Comparison of ENCODE assay signal across 25 cellular contexts in genomic region chr12:105239304-105239703, GRCh38.
"Had no signal": no experiment of that assay in that cellular context is flagged by ENCODE, and none has a peak within 500 bp of the region (broad histone marks: within the 10 kb centered on the region; RNA-seq: fewer than 3 reads in every experiment).

No MANE protein-coding gene starts in this region.

- H3K4me3 ChIP-seq: coronary artery, esophagus muscularis mucosa, gastroesophageal sphincter, lower lobe of right lung, prostate gland, tibial artery had no signal

- H3K4me1 ChIP-seq: prostate gland had no signal

- ATAC-seq: activated CD4-positive, CD25-positive, alpha-beta regulatory T cell treated with anti-CD3 and anti-CD28 coated beads, Interleukin-2, amount 50 U/mL, for 24 hours; activated CD8-positive, alpha-beta memory T cell treated with anti-CD3 and anti-CD28 coated beads, Interleukin-2, amount 10 ng/mL, durations not matched to agents 7 days and 5 days; activated CD8-positive, alpha-beta T cell treated with anti-CD3 and anti-CD28 coated beads for 36 hours; gastroesophageal sphincter; lower lobe of right lung; natural killer cell; T-helper 17 cell had no signal

- H3K27ac Mint-ChIP-seq: activated CD4-positive, alpha-beta T cell treated with anti-CD3 and anti-CD28 coated beads, Interleukin-2, amount 10 ng/mL, durations not matched to agents 24 days and 14 days; activated CD8-positive, alpha-beta memory T cell treated with anti-CD3 and anti-CD28 coated beads, Interleukin-2, amount 10 ng/mL, durations not matched to agents 7 days and 5 days; activated CD8-positive, alpha-beta T cell treated with anti-CD3 and anti-CD28 coated beads for 36 hours; activated naive CD4-positive, alpha-beta T cell treated with anti-CD3 and anti-CD28 coated beads, Interleukin-2, amount 10 ng/mL, durations not matched to agents 7 days and 5 days; natural killer cell; stimulated activated naive CD8-positive, alpha-beta T cell treated with anti-CD3 and anti-CD28 coated beads, Interleukin-15, Interleukin-2, amounts not matched to agents 100 ng/mL and 50 ng/mL, for 24 hours; T-helper 17 cell had no signal

- H3K27ac ChIP-seq: coronary artery, esophagus muscularis mucosa, gastroesophageal sphincter, lower lobe of right lung, prostate gland, tibial artery, VCaP had no signal

- FAIRE-seq: bronchial epithelial cell, keratinocyte had no signal

- H3K27me3 ChIP-seq: esophagus muscularis mucosa, gastroesophageal sphincter, tibial artery had no signal

- H3K36me3 Mint-ChIP-seq: activated naive CD4-positive, alpha-beta T cell treated with anti-CD3 and anti-CD28 coated beads, Interleukin-2, amount 10 ng/mL, durations not matched to agents 7 days and 5 days; natural killer cell had no signal

- H3K9me3 Mint-ChIP-seq: activated CD8-positive, alpha-beta T cell treated with anti-CD3 and anti-CD28 coated beads for 36 hours; activated naive CD4-positive, alpha-beta T cell treated with anti-CD3 and anti-CD28 coated beads, Interleukin-2, amount 10 ng/mL, durations not matched to agents 7 days and 5 days; natural killer cell; stimulated activated naive CD8-positive, alpha-beta T cell treated with anti-CD3 and anti-CD28 coated beads, Interleukin-15, Interleukin-2, amounts not matched to agents 100 ng/mL and 50 ng/mL, for 24 hours had no signal

- H3K27me3 Mint-ChIP-seq: stimulated activated naive CD8-positive, alpha-beta T cell treated with anti-CD3 and anti-CD28 coated beads, Interleukin-15, Interleukin-2, amounts not matched to agents 100 ng/mL and 50 ng/mL, for 24 hours had no signal

- H3K9me3 ChIP-seq: esophagus muscularis mucosa, gastroesophageal sphincter, lower lobe of right lung, prostate gland, tibial artery had no signal

- H3K36me3 ChIP-seq: esophagus muscularis mucosa, gastroesophageal sphincter, lower lobe of right lung, prostate gland, tibial artery had no signal

- H3K4me3 Mint-ChIP-seq: activated CD4-positive, alpha-beta T cell treated with anti-CD3 and anti-CD28 coated beads, Interleukin-2, amount 10 ng/mL, durations not matched to agents 24 days and 14 days; activated CD8-positive, alpha-beta memory T cell treated with anti-CD3 and anti-CD28 coated beads, Interleukin-2, amount 10 ng/mL, durations not matched to agents 7 days and 5 days; activated CD8-positive, alpha-beta T cell treated with anti-CD3 and anti-CD28 coated beads for 36 hours; activated naive CD4-positive, alpha-beta T cell treated with anti-CD3 and anti-CD28 coated beads, Interleukin-2, amount 10 ng/mL, durations not matched to agents 7 days and 5 days; natural killer cell; stimulated activated naive CD8-positive, alpha-beta T cell treated with anti-CD3 and anti-CD28 coated beads, Interleukin-15, Interleukin-2, amounts not matched to agents 100 ng/mL and 50 ng/mL, for 24 hours; T-helper 17 cell had no signal

- DNase-seq: activated CD4-positive, alpha-beta T cell treated with anti-CD3 and anti-CD28 coated beads, Interleukin-2, amount 10 ng/mL, durations not matched to agents 24 days and 14 days; activated CD8-positive, alpha-beta memory T cell treated with anti-CD3 and anti-CD28 coated beads, Interleukin-2, amount 10 ng/mL, durations not matched to agents 7 days and 5 days; activated CD8-positive, alpha-beta T cell treated with anti-CD3 and anti-CD28 coated beads for 36 hours; activated effector memory CD4-positive, alpha-beta T cell treated with anti-CD3 and anti-CD28 coated beads, Interleukin-2, amount 50 U/mL, for 16 hours; activated naive CD4-positive, alpha-beta T cell treated with anti-CD3 and anti-CD28 coated beads, Interleukin-2, amount 10 ng/mL, durations not matched to agents 7 days and 5 days; activated T-cell treated with anti-CD3 and anti-CD28 coated beads for 4 hours; amygdala; head of caudate nucleus; hypothalamus; lower lobe of right lung; natural killer cell; stimulated activated CD4-positive, alpha-beta T cell treated with anti-CD3 and anti-CD28 coated beads, Interleukin-12 subunit alpha, Interleukin-12 subunit beta, amount 100 ng/mL, for 4 hours; stimulated activated CD4-positive, alpha-beta T cell treated with anti-CD3 and anti-CD28 coated beads, Interleukin-4, amount 100 ng/mL, for 4 hours; substantia nigra; T-helper 17 cell; tibial artery had no signal
